Comparison of ENCODE assay signal across 26 cellular contexts in the genomic region with DNA sequence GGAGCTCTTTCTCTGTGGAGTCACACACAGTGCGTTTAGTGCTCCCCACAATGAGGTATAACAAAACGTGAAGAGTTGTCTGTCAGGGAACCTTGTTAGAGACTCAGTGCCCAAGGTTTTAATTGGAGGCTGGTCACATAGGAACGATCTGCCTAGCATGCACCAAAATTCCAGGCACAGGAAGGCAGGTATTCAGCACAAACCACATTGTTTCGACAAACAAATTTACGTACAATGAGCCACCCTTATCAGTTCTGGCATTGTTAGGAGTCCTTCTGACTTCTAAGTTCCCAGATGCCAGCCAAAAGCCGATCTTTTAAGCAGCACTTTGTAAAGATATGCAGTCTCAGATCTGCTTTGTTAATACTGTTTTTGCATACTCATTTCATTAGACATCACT.
"Had no signal": no experiment of that assay in that cellular context is flagged by ENCODE, and none has a peak within 500 bp of the region (broad histone marks: within the 10 kb centered on the region; RNA-seq: fewer than 3 reads in every experiment).

No MANE protein-coding gene starts in this region.

- H3K9ac ChIP-seq: SK-N-SH had no signal

- ATAC-seq: activated CD8-positive, alpha-beta T cell treated with anti-CD3 and anti-CD28 coated beads for 36 hours; activated T-cell treated with anti-CD3 and anti-CD28 coated beads, Interleukin-2, amount 50 U/mL, for 72 hours had no signal

- H3K4me3 ChIP-seq: ascending aorta, SJCRH30 had no signal

- H3K4me2 ChIP-seq: SK-N-SH had no signal

- H3K4me1 ChIP-seq: ascending aorta, SJCRH30 had no signal

- DNase-seq: activated CD4-positive, alpha-beta T cell treated with anti-CD3 and anti-CD28 coated beads, Interleukin-2, amount 10 ng/mL, durations not matched to agents 24 days and 14 days; activated CD4-positive, alpha-beta T cell treated with anti-CD3 and anti-CD28 coated beads, Interleukin-2, amount 50 U/mL, for 4 hours; activated CD8-positive, alpha-beta T cell treated with anti-CD3 and anti-CD28 coated beads for 36 hours; activated gamma-delta T cell; activated naive CD4-positive, alpha-beta T cell treated with Interleukin-2 at 50 U/mL for 16 hours; activated naive CD8-positive, alpha-beta T cell treated with anti-CD3 and anti-CD28 coated beads, Interleukin-2, amount 10 ng/mL, durations not matched to agents 7 days and 5 days; activated T-cell treated with anti-CD3 and anti-CD28 coated beads, Interleukin-2, amount 50 U/mL, for 1 hour; activated T-cell treated with anti-CD3 and anti-CD28 coated beads, Interleukin-2, amount 50 U/mL, for 72 hours; amygdala; caudate nucleus; NCI-H1092 treated with DMSO at 0.1 percent for 48 hours; NCI-H1417; NCI-H146; NCI-H187; NCI-H2029 treated with DMSO at 0.1 percent for 48 hours; NCI-H2107; NCI-H2171; NCI-H510A; NCI-H526; NCI-H748 treated with DMSO at 0.1 percent for 48 hours; NK-92 treated with Interleukin-12 subunit alpha and Interleukin-12 subunit beta, amount 100 ng/mL, for 24 hours; OCI-M1; Right ventricle myocardium superior; SJCRH30; SK-N-SH had no signal

- H3K9me2 ChIP-seq: SK-N-SH had no signal

- H3K27me3 ChIP-seq: ascending aorta had no signal

- H3K9me3 ChIP-seq: ascending aorta, SJCRH30 had no signal

- H3K27ac ChIP-seq: ascending aorta, SJCRH30 had no signal

- H3K36me3 ChIP-seq: ascending aorta, SJCRH30 had no signal
